13 cellular contexts compared by ENCODE assay signal in genomic region chr4:54568184-54568583, GRCh38.
DNase-seq lines count a peak whose midpoint lies in the region; ATAC-seq and TF ChIP-seq lines count a peak whose summit lies in the region.
"Had no signal": no experiment of that assay in that cellular context is flagged by ENCODE, and none has a peak within 500 bp of the region (broad histone marks: within the 10 kb centered on the region; RNA-seq: fewer than 3 reads in every experiment).

No MANE protein-coding gene starts in this region.

- no peaks in the 10 kb centered on the region for H3K36me3 Mint-ChIP-seq in natural killer cell
- H3K36me3 Mint-ChIP-seq in activated T-cell treated with anti-CD3 and anti-CD28 coated beads, Interleukin-2, amount 50 U/mL, for 72 hours (ENCODE audit: insufficient read depth in 2 of 2), result no peaks in the 10 kb centered on the region

- no peaks in the 10 kb centered on the region for H3K9me3 ChIP-seq in fibroblast of lung (ENCODE audit: control insufficient read depth, insufficient read depth, low read depth, low read length)
- no peaks in the 10 kb centered on the region for H3K9me3 ChIP-seq in gastrocnemius medialis

- in situ Hi-C loops in SK-MEL-5 (cut with HindIII; ENCODE audit: low pct_unique_long_range_greater_than_20kb, low sequenced_read_pairs) (no loop called here), gastrocnemius medialis (cut with MboI; ENCODE audit: low sequenced_read_pairs in 4 of 4) (no loop called here)

- no peak overlapping the region for H3K4me2 ChIP-seq in fibroblast of lung (ENCODE audit: extremely low read depth, insufficient read depth, low read length)

- H3K27me3 Mint-ChIP-seq in natural killer cell (ENCODE audit: low read depth in 2 of 2), result peaks cover 4 to 6% of the 10 kb centered on the region in 2 donors
- H3K27me3 Mint-ChIP-seq in activated T-cell treated with anti-CD3 and anti-CD28 coated beads, Interleukin-2, amount 50 U/mL, for 72 hours (ENCODE audit: low read depth), result no peaks in the 10 kb centered on the region

- H3K27me3 ChIP-seq in fibroblast of lung (ENCODE audit: control insufficient read depth, insufficient read depth, low read length) (no peaks in the 10 kb centered on the region), gastrocnemius medialis (no peaks in the 10 kb centered on the region)

- intact Hi-C loops in gastrocnemius medialis (cut with DNase I; ENCODE audit: low total_unique reads) (no loop called here), natural killer cell (cut with micrococcal nuclease) (no loop called here)

- H3K27ac ChIP-seq in fibroblast of lung (ENCODE audit: insufficient read depth, low read length), result no peak overlapping the region
- H3K27ac ChIP-seq in gastrocnemius medialis, result no peak overlapping the region

- H3K36me3 ChIP-seq in fibroblast of lung (ENCODE audit: control insufficient read depth, insufficient read depth, low read length), result no peaks in the 10 kb centered on the region
- no peaks in the 10 kb centered on the region for H3K36me3 ChIP-seq in gastrocnemius medialis

- no peaks in the 10 kb centered on the region for H3K79me2 ChIP-seq in fibroblast of lung (ENCODE audit: control insufficient read depth, insufficient read depth, low read length)

- no peaks in the 10 kb centered on the region for H4K20me1 ChIP-seq in fibroblast of lung (ENCODE audit: control insufficient read depth, extremely low read depth, insufficient read depth, low read length)

- H3K4me1 ChIP-seq in fibroblast of lung (ENCODE audit: control insufficient read depth, extremely low read depth, insufficient read depth, low read length) (peaks cover 4% of the 10 kb centered on the region), gastrocnemius medialis (peaks cover 0 to 19% of the 10 kb centered on the region in 2 donors)

- H3K27ac Mint-ChIP-seq in natural killer cell, result no peak overlapping the region
- no peak overlapping the region for H3K27ac Mint-ChIP-seq in activated T-cell treated with anti-CD3 and anti-CD28 coated beads, Interleukin-2, amount 50 U/mL, for 72 hours
- H3K27ac Mint-ChIP-seq: nephron progenitor cell had no signal

- H3K4me3 ChIP-seq in fibroblast of lung (replicated peaks in 1 of 4; ENCODE audit: control extremely low read depth in 1 of 4, insufficient read depth in 1 of 4, low read depth in 3 of 4, low read length in 4 of 4) (no peak overlapping the region), gastrocnemius medialis (no peak overlapping the region)

- TF ChIP-seq CTCF in fibroblast of lung (conservative IDR thresholded peaks at IDR 0.05 in 1 of 2, IDR thresholded peaks at IDR 0.05 in 1 of 2; ENCODE audit: low read depth in 1 of 2, low read length in 2 of 2) (no peak), gastrocnemius medialis (IDR thresholded peaks at IDR 0.05 in 4 of 5, conservative IDR thresholded peaks at IDR 0.05 in 1 of 5) (no peak), natural killer cell (IDR thresholded peaks at IDR 0.05) (no peak)

- H2AFZ ChIP-seq in fibroblast of lung (ENCODE audit: low read length), result no peak overlapping the region

- peak; percentile 91 to 94 for ATAC-seq in gastrocnemius medialis
- no peak for ATAC-seq in natural killer cell
- no peak for ATAC-seq in activated CD4-positive, CD25-positive, alpha-beta regulatory T cell treated with anti-CD3 and anti-CD28 coated beads, Interleukin-2, amount 50 U/mL, for 24 hours
- ATAC-seq in activated T-cell treated with anti-CD3 and anti-CD28 coated beads, Interleukin-2, amount 50 U/mL, for 72 hours (replicated peaks in 1 of 2), result no peak

- no peak for TF ChIP-seq POLR2A in gastrocnemius medialis (IDR thresholded peaks at IDR 0.05)

- H3K9me3 Mint-ChIP-seq in natural killer cell, result no peaks in the 10 kb centered on the region
- H3K9me3 Mint-ChIP-seq in activated T-cell treated with anti-CD3 and anti-CD28 coated beads, Interleukin-2, amount 50 U/mL, for 72 hours, result no peaks in the 10 kb centered on the region
- H3K9me3 Mint-ChIP-seq: nephron progenitor cell had no signal

- no peak overlapping the region for H3K9ac ChIP-seq in fibroblast of lung (ENCODE audit: insufficient read depth, low read length)

- peaks cover 5% of the 10 kb centered on the region in 2 donors for H3K4me1 Mint-ChIP-seq in natural killer cell
- H3K4me1 Mint-ChIP-seq in activated T-cell treated with anti-CD3 and anti-CD28 coated beads, Interleukin-2, amount 50 U/mL, for 72 hours (ENCODE audit: low read depth), result peaks cover 10% of the 10 kb centered on the region

- DNase-seq in GM04504 (ENCODE audit: low read depth) (peak; percentile 86), SK-MEL-5 (ENCODE audit: low read depth, low spot score) (peak; percentile 4), fibroblast of lung (ENCODE audit: low read depth in 2 of 2) (peak; percentile 43 to 84), gastrocnemius medialis (peak in 1 of 2 donors; percentile 12), natural killer cell (no peak)
- no peak for DNase-seq in activated naive CD4-positive, alpha-beta T cell (lab: John Stamatoyannopoulos, UW)
- no peak for DNase-seq in activated T-cell treated with anti-CD3 and anti-CD28 coated beads, Interleukin-2, amount 50 U/mL, for 72 hours
- DNase-seq: activated CD8-positive, alpha-beta memory T cell treated with anti-CD3 and anti-CD28 coated beads for 24 hours; DND-41; NCI-H1930; nephron progenitor cell; stimulated activated CD4-positive, alpha-beta T cell treated with anti-CD3 and anti-CD28 coated beads, Interleukin-12 subunit alpha, Interleukin-12 subunit beta, amount 100 ng/mL, for 4 hours had no signal

- no peak overlapping the region for H3K4me3 Mint-ChIP-seq in natural killer cell
- H3K4me3 Mint-ChIP-seq in activated T-cell treated with anti-CD3 and anti-CD28 coated beads, Interleukin-2, amount 50 U/mL, for 72 hours, result no peak overlapping the region
- H3K4me3 Mint-ChIP-seq: nephron progenitor cell had no signal

Comparison
In these comparisons a context has a peak if more than half of its experiments do, and no peak if none do; other contexts are left out.
1. DNase-seq: peak in GM04504 (single experiment), SK-MEL-5 (single experiment) and fibroblast of lung (2 of 2); none in natural killer cell (single experiment), activated naive CD4-positive, alpha-beta T cell (0 of 4) and activated T-cell treated with anti-CD3 and anti-CD28 coated beads, Interleukin-2, amount 50 U/mL, for 72 hours (0 of 2).
2. ATAC-seq: peak in gastrocnemius medialis (2 of 2); none in natural killer cell (0 of 3), activated CD4-positive, CD25-positive, alpha-beta regulatory T cell treated with anti-CD3 and anti-CD28 coated beads, Interleukin-2, amount 50 U/mL, for 24 hours (0 of 2) and activated T-cell treated with anti-CD3 and anti-CD28 coated beads, Interleukin-2, amount 50 U/mL, for 72 hours (0 of 2).